ENCODE assay signal across 8 cellular contexts in the genomic region with DNA sequence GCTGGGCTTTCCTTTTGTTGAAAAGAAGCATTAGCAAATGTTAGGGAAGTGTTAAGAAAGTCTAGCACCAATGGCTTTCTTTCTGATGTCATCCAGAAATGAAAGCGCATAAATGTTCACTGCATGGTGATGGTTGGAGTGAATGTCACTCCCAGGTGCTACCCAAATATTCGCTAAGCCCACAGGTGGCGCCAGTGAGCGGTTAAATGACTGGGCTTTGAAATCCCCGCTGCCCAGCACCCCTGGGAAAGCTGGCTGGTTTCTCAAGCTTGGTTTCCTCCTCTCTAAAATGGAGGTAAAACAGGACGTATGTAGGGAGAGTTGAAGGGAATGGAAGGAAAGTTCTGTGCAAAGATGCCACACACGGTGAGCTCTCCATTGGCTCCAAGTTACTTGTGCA.
A peak's percentile ranks its signal among the peaks of the same experiment; 100 is the strongest.
DNase-seq lines count a peak whose midpoint lies in the region; ATAC-seq, FAIRE-seq and TF ChIP-seq lines count a peak whose summit lies in the region.

No MANE protein-coding gene starts in this region.

- SMC1A ChIA-PET in GM12878 (lab: Charles Lee; ENCODE audit: uncharacterized antibody, unreplicated experiment): interaction anchor here (0.9 to 2.3 kb wide), 9 partner anchors 9 to 429 kb away, joined by 3 to 6 read pairs (median 4); no protein-coding TSS in a partner anchor

- no peak overlapping the region for H3K4me3 ChIP-seq in GM12878

- H4K20me1 ChIP-seq in GM12878 (ENCODE audit: control insufficient read depth, insufficient read depth): no peaks in the 10 kb centered on the region

- ATAC-seq in GM12878 (peak; percentile 77), GM19035 (IDR thresholded peaks at IDR 0.05; ENCODE audit: unreplicated experiment) (no peak)

- H3K9ac ChIP-seq in GM12878 (ENCODE audit: control insufficient read depth, insufficient read depth, low read length): no peak overlapping the region

- in situ Hi-C loops in GM12878 (cut with MboI): no loop called here

- no TSS peak for BruUV-seq in GM12878 (replicated peaks; lab: Mats Ljungman, UMichigan)

- RAD21 ChIA-PET in GM12878 (lab: Charles Lee; ENCODE audit: unreplicated experiment): interaction anchor here (0.6 to 1.5 kb wide), 3 partner anchors 16 to 701 kb away, joined by 3 to 4 read pairs (median 4); no protein-coding TSS in a partner anchor

- no peaks in the 10 kb centered on the region for H3K4me1 ChIP-seq in GM12878 (ENCODE audit: control insufficient read depth, insufficient read depth, low read length)

- no peak for FAIRE-seq in GM12878 (lab: Jason Lieb, UNC)

- POLR2A ChIA-PET in GM12878 (lab: Charles Lee): interaction anchor here (0.5 kb wide), 1 partner anchor 9 kb away, joined by 3 read pairs; no protein-coding TSS in a partner anchor

- peak; percentile 46 to 57 (median 47) for TF ChIP-seq CTCF in GM12878 (IDR thresholded peaks at IDR 0.05 in 2 of 3, conservative IDR thresholded peaks at IDR 0.05 in 1 of 3; ENCODE audit: control insufficient read depth in 2 of 3, extremely low read depth in 1 of 3, insufficient read depth in 1 of 3, low read depth in 3 of 3, low read length in 3 of 3)

- DNase-seq in NCI-H2196 (lab: John Stamatoyannopoulos, UW; ENCODE audit: unreplicated experiment) (peak; percentile 1), NCI-H2196 treated with DMSO at 0.1 percent for 48 hours (lab: John Stamatoyannopoulos, UW; ENCODE audit: unreplicated experiment) (no peak), LHCN-M2 (ENCODE audit: low read depth) (peak; percentile 28), GM12878 (ENCODE audit: low read depth, low spot score) (no peak), myocyte (ENCODE audit: low read depth) (peak; percentile 50), cortex of kidney (lab: John Stamatoyannopoulos, UW) (no peak), HCEC 1CT (no peak)

- no peak overlapping the region for H3K4me2 ChIP-seq in GM12878 (ENCODE audit: control insufficient read depth, insufficient read depth)

- H3K79me2 ChIP-seq in GM12878 (ENCODE audit: control insufficient read depth, insufficient read depth, low read length): no peaks in the 10 kb centered on the region

- TF ChIP-seq RAD21 in GM12878 (IDR thresholded peaks at IDR 0.05; ENCODE audit: insufficient read depth, low read depth, low read length): peak; percentile 35

- no peaks in the 10 kb centered on the region for H3K9me3 ChIP-seq in GM12878 (replicated peaks; ENCODE audit: control insufficient read depth, insufficient read depth, low read length)

- H3K27ac ChIP-seq in GM12878 (ENCODE audit: control insufficient read depth, insufficient read depth): no peak overlapping the region

- no peak for TF ChIP-seq EP300 in GM12878 (IDR thresholded peaks at IDR 0.05; ENCODE audit: borderline replicate concordance in 1 of 2, control insufficient read depth in 1 of 2, low read depth in 2 of 2, low read length in 2 of 2)

- no peaks in the 10 kb centered on the region for H3K27me3 ChIP-seq in GM12878 (replicated peaks in 1 of 2; ENCODE audit: control insufficient read depth in 2 of 2, insufficient read depth in 2 of 2, low read length in 1 of 2)

- CTCF ChIA-PET in GM12878 (lab: Yijun Ruan, JAX): interaction anchor here (0.7 to 2.4 kb wide), 12 partner anchors 9 to 1485 kb away, joined by 3 to 14 read pairs (median 4); no protein-coding TSS in a partner anchor

- 32% methylated on average over 7 of the region's 7 CpGs for WGBS in GM12878 (ENCODE audit: insufficient coverage, insufficient replicate concordance, low lambda C conversion rate, missing lambda C conversion rate)

- H3K36me3 ChIP-seq in GM12878 (ENCODE audit: control insufficient read depth in 2 of 2, insufficient read depth in 2 of 2, low read length in 1 of 2): no peaks in the 10 kb centered on the region

- intact Hi-C loops in GM12878 (cut with micrococcal nuclease; ENCODE audit: unreplicated experiment): loop anchor here (2.0 kb wide), 1 partner anchor 224 kb away; no protein-coding TSS in a partner anchor

- no peak overlapping the region for H2AFZ ChIP-seq in GM12878 (ENCODE audit: control insufficient read depth, low read depth, low read length)

- TF ChIP-seq POLR2A in GM12878 (IDR thresholded peaks at IDR 0.05; ENCODE audit: low read depth, low read length): no peak

TF ChIP-seq in GM12878, 131 proteins besides CTCF, POLR2A, EP300 and RAD21:
- TF ChIP-seq SMC3 (IDR thresholded peaks at IDR 0.05; ENCODE audit: borderline replicate concordance, low read length): peak; percentile 43; the same call in 1 of the 2 replicates
- TF ChIP-seq, protein P1, sequence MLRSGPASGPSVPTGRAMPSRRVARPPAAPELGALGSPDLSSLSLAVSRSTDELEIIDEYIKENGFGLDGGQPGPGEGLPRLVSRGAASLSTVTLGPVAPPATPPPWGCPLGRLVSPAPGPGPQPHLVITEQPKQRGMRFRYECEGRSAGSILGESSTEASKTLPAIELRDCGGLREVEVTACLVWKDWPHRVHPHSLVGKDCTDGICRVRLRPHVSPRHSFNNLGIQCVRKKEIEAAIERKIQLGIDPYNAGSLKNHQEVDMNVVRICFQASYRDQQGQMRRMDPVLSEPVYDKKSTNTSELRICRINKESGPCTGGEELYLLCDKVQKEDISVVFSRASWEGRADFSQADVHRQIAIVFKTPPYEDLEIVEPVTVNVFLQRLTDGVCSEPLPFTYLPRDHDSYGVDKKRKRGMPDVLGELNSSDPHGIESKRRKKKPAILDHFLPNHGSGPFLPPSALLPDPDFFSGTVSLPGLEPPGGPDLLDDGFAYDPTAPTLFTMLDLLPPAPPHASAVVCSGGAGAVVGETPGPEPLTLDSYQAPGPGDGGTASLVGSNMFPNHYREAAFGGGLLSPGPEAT (IDR thresholded peaks at IDR 0.05; ENCODE audit: low read depth): no peak

Comparison
In these comparisons a context has a peak if more than half of its experiments do, and no peak if none do; other contexts are left out.
1. DNase-seq: peak in NCI-H2196 (single experiment), LHCN-M2 (single experiment) and myocyte (single experiment); none in NCI-H2196 treated with DMSO at 0.1 percent for 48 hours (single experiment), GM12878 (single experiment), cortex of kidney (single experiment) and HCEC 1CT (single experiment).